ENCODE assay signal across 12 cellular contexts in genomic region chr7:150400779-150401423, GRCh38. TPM values are rescaled to one million over a fixed set of nuclear protein-coding genes. Genes with fewer than 3 reads are reported as not detected.
A peak's percentile ranks its signal among the peaks of the same experiment; 100 is the strongest.
DNase-seq lines count a peak whose midpoint lies in the region; ATAC-seq, FAIRE-seq and TF ChIP-seq lines count a peak whose summit lies in the region.
"Had no signal": no experiment of that assay in that cellular context is flagged by ENCODE, and none has a peak within 500 bp of the region (broad histone marks: within the 10 kb centered on the region; RNA-seq: fewer than 3 reads in every experiment).

No MANE protein-coding gene starts in this region.

- no peak for TF ChIP-seq RAD21 in HepG2 (CRISPR knock-in tag; IDR thresholded peaks at IDR 0.05)

- H3K4me3 ChIP-seq in HepG2 (replicated peaks in 1 of 3; ENCODE audit: insufficient read depth in 1 of 3, low read depth in 2 of 3, low read length in 3 of 3) (no peak overlapping the region), right lobe of liver (no peak overlapping the region), iPS-18a (ENCODE audit: low read length) (no peak overlapping the region)
- H3K4me3 ChIP-seq: upper lobe of left lung had no signal

- H3K4me1 ChIP-seq in HepG2 (ENCODE audit: insufficient read depth, low read length) (peaks cover 53% of the 10 kb centered on the region), right lobe of liver (peaks cover 0 to 7% (median 3%) of the 10 kb centered on the region in 4 donors), iPS-18a (ENCODE audit: control insufficient read depth, low read depth, low read length) (peaks cover 58% of the 10 kb centered on the region)

- TF ChIP-seq CTCF in HepG2 (CRISPR knock-in tag; IDR thresholded peaks at IDR 0.05) (no peak), right lobe of liver (IDR thresholded peaks at IDR 0.05) (no peak)

- ATAC-seq in HepG2 (no peak), right lobe of liver (no peak), HG02981 (IDR thresholded peaks at IDR 0.05; ENCODE audit: unreplicated experiment) (no peak)
- ATAC-seq: activated CD8-positive, alpha-beta T cell treated with anti-CD3 and anti-CD28 coated beads for 36 hours had no signal

- no peaks in the 10 kb centered on the region for H4K20me1 ChIP-seq in HepG2 (ENCODE audit: insufficient read depth, low read length)

- in situ Hi-C loops in HepG2 (cut with HindIII; ENCODE audit: extremely low pct_ligation_motif_present, low pct_unique_long_range_greater_than_20kb) = loop anchor here (5.0 kb wide), 1 partner anchor 59 kb away; the partner anchor contains the start of gene RARRES2

- H3K27me3 ChIP-seq in HepG2 (ENCODE audit: control insufficient read depth in 1 of 2, insufficient read depth in 2 of 2, low read length in 2 of 2) (no peaks in the 10 kb centered on the region), right lobe of liver (no peaks in the 10 kb centered on the region), iPS-18a (ENCODE audit: control insufficient read depth, insufficient read depth, low read length) (no peaks in the 10 kb centered on the region)
- H3K27me3 ChIP-seq: upper lobe of left lung had no signal

- no peaks in the 10 kb centered on the region for H3K79me2 ChIP-seq in HepG2 (ENCODE audit: insufficient read depth, low read length)

- no peak overlapping the region for H3K9ac ChIP-seq in HepG2 (ENCODE audit: insufficient read depth, low read depth, low read length)
- peak overlapping the region; percentile 70 for H3K9ac ChIP-seq in iPS-18a (ENCODE audit: low read length)

- H3K4me2 ChIP-seq in HepG2 (ENCODE audit: low read depth, low read length) = no peak overlapping the region

- H3K36me3 ChIP-seq in HepG2 (replicated peaks in 1 of 2; ENCODE audit: control insufficient read depth in 1 of 2, insufficient read depth in 2 of 2, low read length in 2 of 2) (peaks cover 2 to 14% of the 10 kb centered on the region in 2 experiments; a peak in 2 of 5 replicates), right lobe of liver (no peaks in the 10 kb centered on the region), iPS-18a (ENCODE audit: control insufficient read depth, low read depth, low read length) (no peaks in the 10 kb centered on the region)

- FAIRE-seq in HepG2 (lab: Jason Lieb, UNC) = no peak
- FAIRE-seq: colon had no signal

- CTCF ChIA-PET in HepG2 (lab: Yijun Ruan, JAX; ENCODE audit: low intra/inter-chr PET ratio, low total read pairs) = no interaction called here

- POLR2A ChIA-PET in HepG2 (lab: Yijun Ruan, JAX) = interaction anchor here (2.4 to 8.8 kb wide), 2 partner anchors 15 to 23 kb away, joined by 13 to 181 read pairs; no protein-coding TSS in a partner anchor

- no peak for DNase-seq in HepG2 (ENCODE audit: low spot score)
- DNase-seq in right lobe of liver = no peak
- no peak for DNase-seq in NCI-H2171 treated with DMSO at 0.1 percent for 48 hours (lab: John Stamatoyannopoulos, UW)
- no peak for DNase-seq in HPDE6-E6E7 (ENCODE audit: extremely low spot score)
- DNase-seq: activated CD8-positive, alpha-beta T cell treated with anti-CD3 and anti-CD28 coated beads for 36 hours had no signal

- no peak overlapping the region for H3K27ac ChIP-seq in HepG2 (ENCODE audit: extremely low read length, insufficient read depth, low read length)
- H3K27ac ChIP-seq in right lobe of liver = no peak overlapping the region
- H3K27ac ChIP-seq in iPS-18a (ENCODE audit: low read length) = peak overlapping the region; percentile 92
- H3K27ac ChIP-seq: upper lobe of left lung had no signal

- no TSS peak for BruUV-seq in HepG2 (replicated peaks; lab: Mats Ljungman, UMichigan)

- H3K9me3 ChIP-seq in HepG2 (ENCODE audit: low read length) (no peaks in the 10 kb centered on the region), right lobe of liver (no peaks in the 10 kb centered on the region), iPS-18a (ENCODE audit: control insufficient read depth, low read depth, low read length) (no peaks in the 10 kb centered on the region)
- H3K9me3 ChIP-seq: upper lobe of left lung had no signal

- no peak for TF ChIP-seq EP300 in HepG2 (IDR thresholded peaks at IDR 0.05; ENCODE audit: low read depth in 2 of 2, low read length in 2 of 2)
- no peak for TF ChIP-seq EP300 in HepG2 (CRISPR knock-in tag; IDR thresholded peaks at IDR 0.05; ENCODE audit: borderline replicate concordance)

- WGBS in HepG2 (ENCODE audit: low lambda C conversion rate) = 68% methylated on average over 13 of the region's 15 CpGs
- 72% methylated on average over 12 of the region's 15 CpGs for WGBS in right lobe of liver (ENCODE audit: insufficient coverage, low coverage, low lambda C conversion rate, missing lambda C conversion rate)

- TF ChIP-seq POLR2A in HepG2 (IDR thresholded peaks at IDR 0.05; ENCODE audit: insufficient read depth in 1 of 2, low read depth in 2 of 2, low read length in 2 of 2) (no peak), right lobe of liver (IDR thresholded peaks at IDR 0.05) (no peak)

- intact Hi-C loops in HepG2 (cut with micrococcal nuclease; ENCODE audit: unreplicated experiment) = no loop called here
- intact Hi-C loops in right lobe of liver (cut with DNase I) = no loop called here

- H2AFZ ChIP-seq in HepG2 (ENCODE audit: low read length) = no peak overlapping the region

RNA-seq across cellular contexts. Expression of gene ZNF775, which starts 21.8 kb away (rescaled TPM):
- total RNA-seq in HepG2 (2016; rRNA removed; fragmentation: Illumina TruSeq; extraction: Trizol) (3.1 and 4.5 TPM in 2 replicates), right lobe of liver (1 to 10 TPM in 3 of 6 experiments, under 1 TPM in 3; 0.44 to 1.6 (median 0.96) TPM)
- 0.71 TPM in 2 replicates for total RNA-seq in HepG2 (2016; cell fraction: cytosol; rRNA removed; fragmentation: Illumina TruSeq; extraction: Trizol; ENCODE audit: low read depth)
- total RNA-seq in HepG2 (2016; cell fraction: insoluble cytoplasmic fraction; rRNA removed; fragmentation: Illumina TruSeq; extraction: Trizol) = 3.6 and 3.8 TPM in 2 replicates
- 1.9 and 2.5 TPM in 2 replicates for total RNA-seq in HepG2 (2016; cell fraction: membrane; rRNA removed; fragmentation: Illumina TruSeq; extraction: Trizol)
- 1.8 and 3.2 TPM in 2 replicates for total RNA-seq in HepG2 (2016; cell fraction: nucleus; rRNA removed; fragmentation: Illumina TruSeq; extraction: Trizol)
- 3.2 and 3.8 TPM in 2 replicates for polyA plus RNA-seq in HepG2 (2011; rRNA removed)
- 2.6 and 4.5 TPM in 2 replicates for polyA plus RNA-seq in HepG2 (2011; cell fraction: cytosol; rRNA removed)
- polyA plus RNA-seq in HepG2 (2011; cell fraction: nucleus; rRNA removed) = 5.8 and 5.9 TPM in 2 replicates
- polyA plus RNA-seq in HepG2 (2012) = 2.1 and 3.1 TPM in 2 replicates
- polyA plus RNA-seq in HepG2 (2016; cell fraction: cytosol; fragmentation: Illumina TruSeq; extraction: Trizol; ENCODE audit: low read depth) = 0.67 and 0.68 TPM in 2 replicates
- 3.7 and 4.2 TPM in 2 replicates for polyA plus RNA-seq in HepG2 (2016; cell fraction: insoluble cytoplasmic fraction; fragmentation: Illumina TruSeq; extraction: Trizol; ENCODE audit: low read depth)
- polyA plus RNA-seq in HepG2 (2016; cell fraction: membrane; fragmentation: Illumina TruSeq; extraction: Trizol; ENCODE audit: low read depth) = 1.2 and 1.8 TPM in 2 replicates
- 5.2 and 9.1 TPM in 2 replicates for polyA plus RNA-seq in HepG2 (2016; cell fraction: nucleus; fragmentation: Illumina TruSeq; extraction: Trizol; ENCODE audit: insufficient read depth, low read depth)
- 0.37 and 3.7 TPM in 2 replicates for polyA minus RNA-seq in HepG2 (2011; rRNA and poly(A)+ RNA removed; ENCODE audit: low replicate concordance)
- polyA minus RNA-seq in HepG2 (2011; cell fraction: cytosol; rRNA and poly(A)+ RNA removed) = 2.5 and 3.9 TPM in 2 replicates
- polyA minus RNA-seq in HepG2 (2011; cell fraction: nucleus; rRNA and poly(A)+ RNA removed) = 1.8 and 2.4 TPM in 2 replicates

RNA-seq across cellular contexts. Expression of gene REPIN1, which starts 32.3 kb away (rescaled TPM):
- total RNA-seq in HepG2 (2016; rRNA removed; fragmentation: Illumina TruSeq; extraction: Trizol) (86.4 and 108 TPM in 2 replicates), right lobe of liver (100 to 1,000 TPM in 2 of 6 experiments, 10 to 100 TPM in 4; 56.2 to 133 (median 73.5) TPM)
- total RNA-seq in HepG2 (2016; cell fraction: cytosol; rRNA removed; fragmentation: Illumina TruSeq; extraction: Trizol; ENCODE audit: low read depth) = 34.3 and 36.1 TPM in 2 replicates
- total RNA-seq in HepG2 (2016; cell fraction: insoluble cytoplasmic fraction; rRNA removed; fragmentation: Illumina TruSeq; extraction: Trizol) = 77.5 and 106 TPM in 2 replicates
- total RNA-seq in HepG2 (2016; cell fraction: membrane; rRNA removed; fragmentation: Illumina TruSeq; extraction: Trizol) = 112 and 119 TPM in 2 replicates
- total RNA-seq in HepG2 (2016; cell fraction: nucleus; rRNA removed; fragmentation: Illumina TruSeq; extraction: Trizol) = 81.1 and 91.5 TPM in 2 replicates
- polyA plus RNA-seq in HepG2 (2011; rRNA removed) = 69.9 and 87.9 TPM in 2 replicates
- polyA plus RNA-seq in HepG2 (2011; cell fraction: cytosol; rRNA removed) = 58.9 and 82.1 TPM in 2 replicates
- polyA plus RNA-seq in HepG2 (2011; cell fraction: nucleus; rRNA removed) = 189 and 195 TPM in 2 replicates
- 52.5 and 64.7 TPM in 2 replicates for polyA plus RNA-seq in HepG2 (2012)
- polyA plus RNA-seq in HepG2 (2016; cell fraction: cytosol; fragmentation: Illumina TruSeq; extraction: Trizol; ENCODE audit: low read depth) = 22.0 and 24.7 TPM in 2 replicates
- polyA plus RNA-seq in HepG2 (2016; cell fraction: insoluble cytoplasmic fraction; fragmentation: Illumina TruSeq; extraction: Trizol; ENCODE audit: low read depth) = 82.2 and 105 TPM in 2 replicates
- polyA plus RNA-seq in HepG2 (2016; cell fraction: membrane; fragmentation: Illumina TruSeq; extraction: Trizol; ENCODE audit: low read depth) = 77.8 and 77.9 TPM in 2 replicates
- 138 and 155 TPM in 2 replicates for polyA plus RNA-seq in HepG2 (2016; cell fraction: nucleus; fragmentation: Illumina TruSeq; extraction: Trizol; ENCODE audit: insufficient read depth, low read depth)
- 81.7 and 98.0 TPM in 2 replicates for polyA minus RNA-seq in HepG2 (2011; rRNA and poly(A)+ RNA removed; ENCODE audit: low replicate concordance)
- polyA minus RNA-seq in HepG2 (2011; cell fraction: cytosol; rRNA and poly(A)+ RNA removed) = 35.3 and 35.6 TPM in 2 replicates
- 50.5 and 54.6 TPM in 2 replicates for polyA minus RNA-seq in HepG2 (2011; cell fraction: nucleus; rRNA and poly(A)+ RNA removed)

RNA-seq across cellular contexts. Expression of gene GIMAP8, which starts 49.5 kb away (rescaled TPM):
- total RNA-seq in HepG2 (2016; rRNA removed; fragmentation: Illumina TruSeq; extraction: Trizol) (not detected in 2 replicates), right lobe of liver (1 to 10 TPM; 2.7 to 10.0 (median 6.2) TPM)
- not detected in 2 replicates for total RNA-seq in HepG2 (2016; cell fraction: cytosol; rRNA removed; fragmentation: Illumina TruSeq; extraction: Trizol; ENCODE audit: low read depth)
- not detected in 2 replicates for total RNA-seq in HepG2 (2016; cell fraction: insoluble cytoplasmic fraction; rRNA removed; fragmentation: Illumina TruSeq; extraction: Trizol)
- not detected in 2 replicates for total RNA-seq in HepG2 (2016; cell fraction: membrane; rRNA removed; fragmentation: Illumina TruSeq; extraction: Trizol)
- not detected in 2 replicates for total RNA-seq in HepG2 (2016; cell fraction: nucleus; rRNA removed; fragmentation: Illumina TruSeq; extraction: Trizol)
- polyA plus RNA-seq in HepG2 (2011; rRNA removed) = not detected in 2 replicates
- polyA plus RNA-seq in HepG2 (2011; cell fraction: cytosol; rRNA removed) = not detected in 2 replicates
- not detected in 2 replicates for polyA plus RNA-seq in HepG2 (2011; cell fraction: nucleus; rRNA removed)
- not detected in 2 replicates for polyA plus RNA-seq in HepG2 (2012)
- not detected in 2 replicates for polyA plus RNA-seq in HepG2 (2016; cell fraction: cytosol; fragmentation: Illumina TruSeq; extraction: Trizol; ENCODE audit: low read depth)
- not detected in 2 replicates for polyA plus RNA-seq in HepG2 (2016; cell fraction: insoluble cytoplasmic fraction; fragmentation: Illumina TruSeq; extraction: Trizol; ENCODE audit: low read depth)
- polyA plus RNA-seq in HepG2 (2016; cell fraction: membrane; fragmentation: Illumina TruSeq; extraction: Trizol; ENCODE audit: low read depth) = not detected in 2 replicates
- not detected in 2 replicates for polyA plus RNA-seq in HepG2 (2016; cell fraction: nucleus; fragmentation: Illumina TruSeq; extraction: Trizol; ENCODE audit: insufficient read depth, low read depth)
- polyA minus RNA-seq in HepG2 (2011; rRNA and poly(A)+ RNA removed; ENCODE audit: low replicate concordance) = not detected in 2 replicates
- not detected in 2 replicates for polyA minus RNA-seq in HepG2 (2011; cell fraction: cytosol; rRNA and poly(A)+ RNA removed)
- not detected in 2 replicates for polyA minus RNA-seq in HepG2 (2011; cell fraction: nucleus; rRNA and poly(A)+ RNA removed)
- total RNA-seq: Daoy, myocyte had no signal

RNA-seq across cellular contexts. Expression of gene RARRES2, which starts 59.5 kb away (rescaled TPM):
- 94.6 and 172 TPM in 2 replicates for total RNA-seq in HepG2 (2016; rRNA removed; fragmentation: Illumina TruSeq; extraction: Trizol)
- 63.6 and 75.7 TPM in 2 replicates for total RNA-seq in HepG2 (2016; cell fraction: cytosol; rRNA removed; fragmentation: Illumina TruSeq; extraction: Trizol; ENCODE audit: low read depth)
- 93.3 and 178 TPM in 2 replicates for total RNA-seq in HepG2 (2016; cell fraction: insoluble cytoplasmic fraction; rRNA removed; fragmentation: Illumina TruSeq; extraction: Trizol)
- 68.9 and 86.6 TPM in 2 replicates for total RNA-seq in HepG2 (2016; cell fraction: membrane; rRNA removed; fragmentation: Illumina TruSeq; extraction: Trizol)
- total RNA-seq in HepG2 (2016; cell fraction: nucleus; rRNA removed; fragmentation: Illumina TruSeq; extraction: Trizol) = 126 and 156 TPM in 2 replicates
- 134 and 157 TPM in 2 replicates for polyA plus RNA-seq in HepG2 (2011; rRNA removed)
- polyA plus RNA-seq in HepG2 (2011; cell fraction: cytosol; rRNA removed) = 197 and 233 TPM in 2 replicates
- polyA plus RNA-seq in HepG2 (2011; cell fraction: nucleus; rRNA removed) = 164 and 202 TPM in 2 replicates
- 37.9 and 77.4 TPM in 2 replicates for polyA plus RNA-seq in HepG2 (2012)
- polyA plus RNA-seq in HepG2 (2016; cell fraction: cytosol; fragmentation: Illumina TruSeq; extraction: Trizol; ENCODE audit: low read depth) = 96.7 and 115 TPM in 2 replicates
- polyA plus RNA-seq in HepG2 (2016; cell fraction: insoluble cytoplasmic fraction; fragmentation: Illumina TruSeq; extraction: Trizol; ENCODE audit: low read depth) = 134 and 138 TPM in 2 replicates
- 82.1 and 99.5 TPM in 2 replicates for polyA plus RNA-seq in HepG2 (2016; cell fraction: membrane; fragmentation: Illumina TruSeq; extraction: Trizol; ENCODE audit: low read depth)
- polyA plus RNA-seq in HepG2 (2016; cell fraction: nucleus; fragmentation: Illumina TruSeq; extraction: Trizol; ENCODE audit: insufficient read depth, low read depth) = 420 and 455 TPM in 2 replicates
- polyA minus RNA-seq in HepG2 (2011; rRNA and poly(A)+ RNA removed; ENCODE audit: low replicate concordance) = 22.1 TPM in 1 of 2 replicates, not detected in the other
- polyA minus RNA-seq in HepG2 (2011; cell fraction: cytosol; rRNA and poly(A)+ RNA removed) = 17.4 and 20.0 TPM in 2 replicates
- 6.1 and 7.3 TPM in 2 replicates for polyA minus RNA-seq in HepG2 (2011; cell fraction: nucleus; rRNA and poly(A)+ RNA removed)
- total RNA-seq in right lobe of liver = 100 to 1,000 TPM; 552 to 948 (median 788) TPM
- total RNA-seq: activated CD8-positive, alpha-beta T cell treated with anti-CD3 and anti-CD28 coated beads for 36 hours had no signal
- polyA plus RNA-seq: keratinocyte had no signal
